Comparison of ENCODE assay signal across 36 cellular contexts in the genomic region with DNA sequence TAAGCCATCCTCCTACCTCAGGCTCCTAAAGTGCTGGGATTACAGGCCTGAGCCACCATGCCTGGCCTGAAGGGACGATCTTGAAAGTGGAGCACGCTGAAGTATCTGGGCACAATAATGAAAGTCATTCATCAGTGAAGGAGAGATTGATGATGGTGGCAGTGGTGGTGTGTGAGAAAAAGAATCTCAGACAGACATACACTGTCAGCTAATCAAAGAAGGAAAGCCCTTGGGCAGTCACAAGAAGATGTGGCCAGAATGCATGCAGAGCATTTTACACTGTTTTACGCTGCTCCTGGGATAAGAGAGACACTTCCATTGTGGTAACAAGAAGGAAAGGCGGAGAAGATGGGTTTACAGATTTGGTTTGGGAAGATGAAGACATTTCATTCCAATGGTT. TPM values are rescaled to one million over a fixed set of nuclear protein-coding genes. Genes with fewer than 3 reads are reported as not detected.
"Had no signal": no experiment of that assay in that cellular context is flagged by ENCODE, and none has a peak within 500 bp of the region (broad histone marks: within the 10 kb centered on the region; RNA-seq: fewer than 3 reads in every experiment).

No MANE protein-coding gene starts in this region.

- H3K27me3 ChIP-seq: adrenal gland, body of pancreas, brain microvascular endothelial cell, breast epithelium, cardiac muscle cell had no signal

- H3K36me3 ChIP-seq: adrenal gland, brain microvascular endothelial cell, breast epithelium, cardiac muscle cell had no signal

- H3K27ac ChIP-seq: adrenal gland, body of pancreas, brain microvascular endothelial cell, breast epithelium, cardiac muscle cell, VCaP had no signal

- H3K4me3 ChIP-seq: adrenal gland, body of pancreas, breast epithelium, cardiac muscle cell had no signal

- DNase-seq: activated B cell treated with CpG ODN at 0.5 μM for 24 hours; activated CD4-positive, alpha-beta memory T cell treated with anti-CD3 and anti-CD28 coated beads for 36 hours; activated CD4-positive, alpha-beta T cell treated with anti-CD3 and anti-CD28 coated beads for 4 hours; activated CD4-positive, alpha-beta T cell treated with anti-CD3 and anti-CD28 coated beads, Interleukin-2, amount 10 ng/mL, durations not matched to agents 24 days and 14 days; activated CD4-positive, alpha-beta T cell treated with anti-CD3 and anti-CD28 coated beads, Interleukin-2, amount 50 U/mL, for 1 hour; activated CD4-positive, alpha-beta T cell treated with anti-CD3 and anti-CD28 coated beads, Interleukin-2, amount 50 U/mL, for 4 hours; activated CD4-positive, CD25-positive, alpha-beta regulatory T cell treated with anti-CD3 and anti-CD28 coated beads, Interleukin-2, amount 50 U/mL, for 72 hours; activated CD8-positive, alpha-beta memory T cell treated with anti-CD3 and anti-CD28 coated beads, Interleukin-2, amount 50 U/mL, for 4 hours; activated CD8-positive, alpha-beta T cell treated with anti-CD3 and anti-CD28 coated beads for 36 hours; activated effector memory CD4-positive, alpha-beta T cell treated with anti-CD3 and anti-CD28 coated beads, Interleukin-2, amount 50 U/mL, for 16 hours; activated gamma-delta T cell treated with Interleukin-2 at 50 U/mL for 16 hours; activated naive CD4-positive, alpha-beta T cell; activated naive CD4-positive, alpha-beta T cell treated with anti-CD3 and anti-CD28 coated beads for 36 hours; activated naive CD4-positive, alpha-beta T cell treated with anti-CD3 and anti-CD28 coated beads, Interleukin-2, amount 50 U/mL, for 16 hours; activated naive CD8-positive, alpha-beta T cell treated with anti-CD3 and anti-CD28 coated beads for 36 hours; activated T-cell treated with anti-CD3 and anti-CD28 coated beads for 4 hours; activated T-cell treated with anti-CD3 and anti-CD28 coated beads, Interleukin-2, amount 50 U/mL, for 1 hour; activated T-cell treated with anti-CD3 and anti-CD28 coated beads, Interleukin-2, amount 50 U/mL, for 4 hours; activated T-cell treated with anti-CD3 and anti-CD28 coated beads, Interleukin-2, amount 50 U/mL, for 72 hours; adrenal gland; amniotic stem cell; aorta; body of pancreas; brain microvascular endothelial cell; caudate nucleus; cerebellar nuclear complex; T-helper 1 cell; T-helper 2 cell; T-helper 9 cell had no signal

- FAIRE-seq: astrocyte, TTC549 had no signal

- H3K4me1 ChIP-seq: adrenal gland, body of pancreas, breast epithelium had no signal

- H3K9me3 ChIP-seq: body of pancreas, breast epithelium had no signal

RNA-seq across cellular contexts. Expression of gene BMP6, which starts 20.4 kb away (rescaled TPM):
- total RNA-seq: activated CD8-positive, alpha-beta memory T cell treated with anti-CD3 and anti-CD28 coated beads for 36 hours; activated naive CD4-positive, alpha-beta T cell treated with anti-CD3 and anti-CD28 coated beads, Interleukin-2, amount 50 U/mL, for 72 hours; activated naive CD8-positive, alpha-beta T cell treated with anti-CD3 and anti-CD28 coated beads for 36 hours; activated T-cell treated with anti-CD3 and anti-CD28 coated beads, Interleukin-2, amount 50 U/mL, for 4 hours had no signal
- polyA plus RNA-seq: cardiac muscle cell had no signal
